Comparison of ENCODE assay signal across 8 cellular contexts in the genomic region with DNA sequence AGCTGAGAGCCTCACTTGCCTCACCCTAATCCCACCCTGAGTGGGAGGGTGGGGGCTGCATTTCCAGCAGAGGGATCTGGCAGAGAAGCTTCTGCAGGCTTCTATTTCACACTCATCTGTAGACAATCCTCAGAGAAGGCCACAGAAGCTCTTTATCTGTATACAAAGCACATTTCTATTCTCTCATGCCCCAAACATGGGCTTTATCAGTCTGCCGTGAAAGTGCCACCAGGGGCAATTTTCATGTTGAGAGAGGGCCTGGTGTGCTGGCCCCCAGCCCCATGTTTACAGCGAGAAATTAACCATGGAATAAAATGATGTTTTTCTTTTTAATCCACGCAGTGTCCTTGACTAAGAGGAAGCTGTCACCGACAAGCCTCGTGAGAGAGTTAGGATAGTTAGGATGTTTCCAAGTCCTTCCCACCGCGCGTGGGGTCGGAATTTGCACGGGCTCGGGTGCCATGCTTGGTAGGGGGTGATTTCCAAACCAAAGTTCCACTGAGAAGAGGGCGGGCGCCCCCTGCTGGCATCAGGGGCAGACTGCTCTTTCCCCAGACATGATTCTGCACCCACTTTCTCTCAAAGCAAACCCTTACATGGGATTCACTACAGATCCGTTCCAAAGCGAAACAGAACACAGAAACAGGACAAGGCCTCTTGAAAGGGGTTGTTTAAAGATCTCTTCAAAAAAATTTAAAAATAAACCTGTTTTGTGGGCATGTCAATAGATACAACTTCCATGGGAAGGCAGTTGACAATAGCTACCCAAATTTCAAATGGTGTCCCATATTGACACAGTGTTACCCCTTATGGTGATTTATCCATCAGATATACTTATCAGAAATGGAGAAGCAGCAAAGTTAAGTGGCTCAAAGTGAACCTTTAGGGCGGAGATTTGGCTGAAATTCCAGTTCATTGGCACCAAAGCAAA. TPM values are rescaled to one million over a fixed set of nuclear protein-coding genes. Genes with fewer than 3 reads are reported as not detected.
DNase-seq lines count a peak whose midpoint lies in the region; ATAC-seq, FAIRE-seq and TF ChIP-seq lines count a peak whose summit lies in the region.

No MANE protein-coding gene starts in this region.

- H3K27me3 ChIP-seq in parathyroid adenoma (ENCODE audit: control insufficient read depth, insufficient read depth, low read length) (no peaks in the 10 kb centered on the region), tibial nerve (no peaks in the 10 kb centered on the region)

- H3K4me2 ChIP-seq in parathyroid adenoma (ENCODE audit: low read length), result no peak overlapping the region

- peak overlapping the region; percentile 39 for H2AFZ ChIP-seq in parathyroid adenoma

- H3K36me3 ChIP-seq in parathyroid adenoma (ENCODE audit: control insufficient read depth, insufficient read depth, low read length) (no peaks in the 10 kb centered on the region), tibial nerve (peaks cover 0 to 24% (median 0%) of the 10 kb centered on the region in 3 donors)

- H3K79me2 ChIP-seq in parathyroid adenoma, result no peaks in the 10 kb centered on the region

- H3K9me3 ChIP-seq in parathyroid adenoma (ENCODE audit: control insufficient read depth, low read length), result no peaks in the 10 kb centered on the region
- peaks cover 0 to 42% (median 1%) of the 10 kb centered on the region in 4 donors for H3K9me3 ChIP-seq in tibial nerve

- TF ChIP-seq CTCF in Calu3 (IDR thresholded peaks at IDR 0.05; ENCODE audit: unreplicated experiment) (peak; percentile 91), parathyroid adenoma (IDR thresholded peaks at IDR 0.05) (peak; percentile 95), tibial nerve (IDR thresholded peaks at IDR 0.05) (peak; percentile 80 to 94 (median 89))

- no peak overlapping the region for H3K4me3 ChIP-seq in parathyroid adenoma (ENCODE audit: low read depth, low read length)
- no peak overlapping the region for H3K4me3 ChIP-seq in tibial nerve

- H3K36me3 Mint-ChIP-seq in Calu3 (ENCODE audit: insufficient read depth, unreplicated experiment), result no peaks in the 10 kb centered on the region

- no peak for FAIRE-seq in frontal cortex (lab: Jason Lieb, UNC)

- CTCF ChIA-PET in Calu3 (lab: Charles Lee), result interaction anchor here (1.1 to 2.3 kb wide), 3 partner anchors 169 to 192 kb away, joined by 3 to 26 read pairs (median 3); no protein-coding TSS in a partner anchor

- H3K4me1 ChIP-seq in parathyroid adenoma, result no peaks in the 10 kb centered on the region
- H3K4me1 ChIP-seq in tibial nerve, result peaks cover 0 to 17% (median 0%) of the 10 kb centered on the region in 4 donors

- TF ChIP-seq EP300 in tibial nerve (IDR thresholded peaks at IDR 0.05), result peak in 1 of 2 donors; percentile 38

- 14% methylated on average over 16 of the region's 16 CpGs for WGBS in tibial nerve, 2 donors

- peak; percentile 82 for DNase-seq in Calu3
- peak; percentile 62 for DNase-seq in HuH-7 (ENCODE audit: low spot score)
- DNase-seq in RKO (ENCODE audit: low spot score), result peak; percentile 55
- DNase-seq in activated effector memory CD4-positive, alpha-beta T cell treated with Interleukin-2 at 50 U/mL for 16 hours, result peak; percentile 36
- DNase-seq in frontal cortex (ENCODE audit: low spot score in 2 of 2), result peak; percentile 49 to 68
- peak; percentile 49 to 68 for DNase-seq in tibial nerve (ENCODE audit: low spot score in 2 of 2)

- TF ChIP-seq POLR2A in tibial nerve (IDR thresholded peaks at IDR 0.05), result no peak

- ATAC-seq in GM21619 (IDR thresholded peaks at IDR 0.05; ENCODE audit: unreplicated experiment), result no peak

- H3K4me1 Mint-ChIP-seq in Calu3 (ENCODE audit: low read depth, unreplicated experiment), result peaks cover 7% of the 10 kb centered on the region

- H3K27ac Mint-ChIP-seq in Calu3 (ENCODE audit: unreplicated experiment), result no peak overlapping the region

- no peaks in the 10 kb centered on the region for H3K9me3 Mint-ChIP-seq in Calu3 (ENCODE audit: low read depth, unreplicated experiment)

- intact Hi-C loops in Calu3 (cut with micrococcal nuclease; ENCODE audit: unreplicated experiment), result loop anchor here (1.0 to 5.0 kb wide), 3 partner anchors 175 to 278 kb away; no protein-coding TSS in a partner anchor

- H3K27me3 Mint-ChIP-seq in Calu3 (ENCODE audit: unreplicated experiment), result no peaks in the 10 kb centered on the region

- no TSS peak for BruUV-seq in Calu3 (replicated peaks; lab: Mats Ljungman, UMichigan)

- H3K4me3 Mint-ChIP-seq in Calu3 (ENCODE audit: low read depth, unreplicated experiment), result no peak overlapping the region

- no peak overlapping the region for H3K27ac ChIP-seq in parathyroid adenoma
- H3K27ac ChIP-seq in tibial nerve, result peak overlapping the region in 1 of 4 donors; percentile 26

- H3K9ac ChIP-seq in parathyroid adenoma, result no peak overlapping the region

RNA-seq across cellular contexts. Expression of gene BDKRB1, which starts 19.4 kb away (rescaled TPM):
- total RNA-seq in Calu3 (2022), result not detected in 2 replicates
- 0.41 TPM for total RNA-seq in frontal cortex
- 1 to 10 TPM in 2 of 4 donors, under 1 TPM in 1, not detected in 1; 0.63 to 2.4 (median 2.2) TPM for total RNA-seq in tibial nerve
